ENCODE assay signal across 1 cellular context in genomic region chr5:170145462-170145861, GRCh38.
TF ChIP-seq lines count a peak whose summit lies in the region.

No MANE protein-coding gene starts in this region.

TF ChIP-seq in K562, 482 proteins besides CTCF, POLR2A, EP300 and RAD21 (continued from another document and continues in another):
- TF ChIP-seq, protein P1, sequence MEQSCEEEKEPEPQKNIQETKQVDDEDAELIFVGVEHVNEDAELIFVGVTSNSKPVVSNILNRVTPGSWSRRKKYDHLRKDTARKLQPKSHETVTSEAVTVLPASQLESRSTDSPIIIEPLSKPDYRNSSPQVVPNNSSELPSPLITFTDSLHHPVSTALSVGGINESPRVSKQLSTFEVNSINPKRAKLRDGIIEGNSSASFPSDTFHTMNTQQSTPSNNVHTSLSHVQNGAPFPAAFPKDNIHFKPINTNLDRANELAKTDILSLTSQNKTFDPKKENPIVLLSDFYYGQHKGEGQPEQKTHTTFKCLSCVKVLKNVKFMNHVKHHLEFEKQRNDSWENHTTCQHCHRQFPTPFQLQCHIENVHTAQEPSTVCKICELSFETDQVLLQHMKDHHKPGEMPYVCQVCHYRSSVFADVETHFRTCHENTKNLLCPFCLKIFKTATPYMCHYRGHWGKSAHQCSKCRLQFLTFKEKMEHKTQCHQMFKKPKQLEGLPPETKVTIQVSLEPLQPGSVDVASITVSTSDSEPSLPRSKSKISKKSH (CRISPR knock-in tag; IDR thresholded peaks at IDR 0.05), result no peak
- no peak for TF ChIP-seq HINFP (tag; conservative IDR thresholded peaks at IDR 0.05; ENCODE audit: low read depth)
- TF ChIP-seq, protein P2, sequence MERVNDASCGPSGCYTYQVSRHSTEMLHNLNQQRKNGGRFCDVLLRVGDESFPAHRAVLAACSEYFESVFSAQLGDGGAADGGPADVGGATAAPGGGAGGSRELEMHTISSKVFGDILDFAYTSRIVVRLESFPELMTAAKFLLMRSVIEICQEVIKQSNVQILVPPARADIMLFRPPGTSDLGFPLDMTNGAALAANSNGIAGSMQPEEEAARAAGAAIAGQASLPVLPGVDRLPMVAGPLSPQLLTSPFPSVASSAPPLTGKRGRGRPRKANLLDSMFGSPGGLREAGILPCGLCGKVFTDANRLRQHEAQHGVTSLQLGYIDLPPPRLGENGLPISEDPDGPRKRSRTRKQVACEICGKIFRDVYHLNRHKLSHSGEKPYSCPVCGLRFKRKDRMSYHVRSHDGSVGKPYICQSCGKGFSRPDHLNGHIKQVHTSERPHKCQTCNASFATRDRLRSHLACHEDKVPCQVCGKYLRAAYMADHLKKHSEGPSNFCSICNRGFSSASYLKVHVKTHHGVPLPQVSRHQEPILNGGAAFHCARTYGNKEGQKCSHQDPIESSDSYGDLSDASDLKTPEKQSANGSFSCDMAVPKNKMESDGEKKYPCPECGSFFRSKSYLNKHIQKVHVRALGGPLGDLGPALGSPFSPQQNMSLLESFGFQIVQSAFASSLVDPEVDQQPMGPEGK (CRISPR knock-in tag; IDR thresholded peaks at IDR 0.05; ENCODE audit: borderline replicate concordance), result no peak
- TF ChIP-seq SPI1 (IDR thresholded peaks at IDR 0.05; ENCODE audit: borderline replicate concordance, low read depth, low read length), result no peak
- TF ChIP-seq MXI1 (IDR thresholded peaks at IDR 0.05; ENCODE audit: low read depth, low read length), result no peak
- TF ChIP-seq KDM2B (CRISPR knock-in tag; IDR thresholded peaks at IDR 0.05), result no peak
- TF ChIP-seq ZBTB7A (IDR thresholded peaks at IDR 0.05; ENCODE audit: borderline replicate concordance, control insufficient read depth, low read depth, low read length), result no peak
- no peak for TF ChIP-seq KAT2B (IDR thresholded peaks at IDR 0.05; ENCODE audit: low read depth, low read length)
- no peak for TF ChIP-seq TRIM28 (IDR thresholded peaks at IDR 0.05)
- TF ChIP-seq BRCA1 (IDR thresholded peaks at IDR 0.05), result no peak
- TF ChIP-seq BRCA1 (CRISPR knock-in tag; IDR thresholded peaks at IDR 0.05), result no peak
- no peak for TF ChIP-seq HNRNPL (IDR thresholded peaks at IDR 0.05; ENCODE audit: low read depth, low read length)
- TF ChIP-seq CEBPG (CRISPR knock-in tag; IDR thresholded peaks at IDR 0.05), result no peak
- 0 out of 4 replicates have a peak, but pooled peaks of 1 of the 2 experiments have one; percentile 33 for TF ChIP-seq CEBPG (tag; conservative IDR thresholded peaks at IDR 0.05 in 1 of 2, IDR thresholded peaks at IDR 0.05 in 1 of 2)
- peak; percentile 12 to 85; a peak in 2 of 4 replicates for TF ChIP-seq SRF (CRISPR knock-in tag; IDR thresholded peaks at IDR 0.05)
- TF ChIP-seq GABPB1 (CRISPR knock-in tag; IDR thresholded peaks at IDR 0.05), result no peak
- TF ChIP-seq, protein P3, sequence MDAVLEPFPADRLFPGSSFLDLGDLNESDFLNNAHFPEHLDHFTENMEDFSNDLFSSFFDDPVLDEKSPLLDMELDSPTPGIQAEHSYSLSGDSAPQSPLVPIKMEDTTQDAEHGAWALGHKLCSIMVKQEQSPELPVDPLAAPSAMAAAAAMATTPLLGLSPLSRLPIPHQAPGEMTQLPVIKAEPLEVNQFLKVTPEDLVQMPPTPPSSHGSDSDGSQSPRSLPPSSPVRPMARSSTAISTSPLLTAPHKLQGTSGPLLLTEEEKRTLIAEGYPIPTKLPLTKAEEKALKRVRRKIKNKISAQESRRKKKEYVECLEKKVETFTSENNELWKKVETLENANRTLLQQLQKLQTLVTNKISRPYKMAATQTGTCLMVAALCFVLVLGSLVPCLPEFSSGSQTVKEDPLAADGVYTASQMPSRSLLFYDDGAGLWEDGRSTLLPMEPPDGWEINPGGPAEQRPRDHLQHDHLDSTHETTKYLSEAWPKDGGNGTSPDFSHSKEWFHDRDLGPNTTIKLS (IDR thresholded peaks at IDR 0.05; ENCODE audit: borderline replicate concordance, low read depth), result no peak
- TF ChIP-seq HDAC8 (tag; IDR thresholded peaks at IDR 0.05), result no peak
- TF ChIP-seq MGA (IDR thresholded peaks at IDR 0.05), result no peak
- no peak for TF ChIP-seq ZNF764 (CRISPR knock-in tag; IDR thresholded peaks at IDR 0.05; ENCODE audit: low read depth)
- TF ChIP-seq LARP7 (IDR thresholded peaks at IDR 0.05), result no peak
- TF ChIP-seq ZNF655 (CRISPR knock-in tag; IDR thresholded peaks at IDR 0.05), result no peak
- no peak for TF ChIP-seq UBTF (IDR thresholded peaks at IDR 0.05; ENCODE audit: borderline replicate concordance in 1 of 2, low read depth in 2 of 2, low read length in 2 of 2)
- TF ChIP-seq XRCC4 (IDR thresholded peaks at IDR 0.05; ENCODE audit: extremely low read depth, insufficient read depth, insufficient read length), result no peak
- TF ChIP-seq FOXM1 (IDR thresholded peaks at IDR 0.05; ENCODE audit: low read depth), result no peak
- TF ChIP-seq FOXM1 (CRISPR knock-in tag; IDR thresholded peaks at IDR 0.05; ENCODE audit: low read depth), result no peak
- TF ChIP-seq RCOR1 (IDR thresholded peaks at IDR 0.05; ENCODE audit: borderline replicate concordance in 1 of 2, low read depth in 2 of 2, low read length in 2 of 2), result no peak
- TF ChIP-seq KDM4B (IDR thresholded peaks at IDR 0.05; ENCODE audit: borderline replicate concordance in 2 of 2, low read depth in 1 of 2), result no peak
- TF ChIP-seq ZNF239 (CRISPR knock-in tag; IDR thresholded peaks at IDR 0.05), result no peak
- no peak for TF ChIP-seq JUNB (CRISPR knock-in tag; conservative IDR thresholded peaks at IDR 0.05)
- TF ChIP-seq ZNF76 (CRISPR knock-in tag; IDR thresholded peaks at IDR 0.05; ENCODE audit: borderline replicate concordance), result no peak
- TF ChIP-seq TOE1 (IDR thresholded peaks at IDR 0.05; ENCODE audit: borderline replicate concordance), result peak; percentile 86; the same call in 1 of the 2 replicates
- no peak for TF ChIP-seq TOE1 (CRISPR knock-in tag; IDR thresholded peaks at IDR 0.05; ENCODE audit: borderline replicate concordance, low read depth)
- no peak for TF ChIP-seq RB1 (IDR thresholded peaks at IDR 0.05; ENCODE audit: low read depth)
- TF ChIP-seq, protein P4, sequence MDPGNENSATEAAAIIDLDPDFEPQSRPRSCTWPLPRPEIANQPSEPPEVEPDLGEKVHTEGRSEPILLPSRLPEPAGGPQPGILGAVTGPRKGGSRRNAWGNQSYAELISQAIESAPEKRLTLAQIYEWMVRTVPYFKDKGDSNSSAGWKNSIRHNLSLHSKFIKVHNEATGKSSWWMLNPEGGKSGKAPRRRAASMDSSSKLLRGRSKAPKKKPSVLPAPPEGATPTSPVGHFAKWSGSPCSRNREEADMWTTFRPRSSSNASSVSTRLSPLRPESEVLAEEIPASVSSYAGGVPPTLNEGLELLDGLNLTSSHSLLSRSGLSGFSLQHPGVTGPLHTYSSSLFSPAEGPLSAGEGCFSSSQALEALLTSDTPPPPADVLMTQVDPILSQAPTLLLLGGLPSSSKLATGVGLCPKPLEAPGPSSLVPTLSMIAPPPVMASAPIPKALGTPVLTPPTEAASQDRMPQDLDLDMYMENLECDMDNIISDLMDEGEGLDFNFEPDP (CRISPR knock-in tag; IDR thresholded peaks at IDR 0.05), result no peak
- no peak for TF ChIP-seq ZNF551 (CRISPR knock-in tag; IDR thresholded peaks at IDR 0.05)
